8 cellular contexts compared by ENCODE assay signal in the genomic region with DNA sequence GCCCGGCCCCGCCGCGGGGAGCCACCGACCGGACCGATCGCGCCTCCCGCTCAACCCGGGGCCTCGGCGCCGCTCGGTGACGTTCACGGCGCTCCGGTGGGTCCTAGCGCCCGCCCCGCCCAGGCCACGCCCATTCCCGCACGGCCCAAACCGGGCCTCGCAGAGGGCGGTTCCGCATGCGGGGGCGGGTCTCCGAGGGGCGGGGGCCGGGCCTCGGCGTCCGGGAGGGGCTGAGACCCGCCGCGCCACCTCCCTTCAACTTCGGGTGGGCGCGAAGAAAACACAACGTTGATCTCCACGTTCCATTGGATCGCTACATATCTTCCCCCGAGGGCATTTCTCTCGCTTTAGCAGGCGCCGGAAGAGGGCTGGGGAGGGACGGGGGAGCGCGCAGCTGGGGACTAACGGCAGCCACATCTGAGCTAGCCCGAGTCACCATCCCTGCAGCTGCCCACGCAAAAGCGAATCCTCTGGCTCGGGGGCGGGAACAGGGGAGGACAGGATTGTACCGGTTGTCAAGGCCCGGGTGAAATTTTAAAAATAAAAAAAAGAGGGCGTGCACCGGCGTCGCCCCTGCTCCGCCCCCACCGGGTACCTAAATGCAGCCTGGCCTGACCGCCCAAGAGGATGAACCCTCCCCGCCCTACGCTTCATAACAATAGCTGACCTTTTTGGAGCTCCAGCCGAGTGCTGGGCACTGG. TPM values are rescaled to one million over a fixed set of nuclear protein-coding genes. Genes with fewer than 3 reads are reported as not detected.
DNase-seq lines count a peak whose midpoint lies in the region; ATAC-seq and TF ChIP-seq lines count a peak whose summit lies in the region.

A gene (minus strand): TSS at position 78 of the 701 bp plus-strand sequence. CDS start 547 bp downstream, outside the sequence.

- TF ChIP-seq CTCF in AG10803 (conservative IDR thresholded peaks at IDR 0.05; ENCODE audit: low read length) (no peak), right lobe of liver (IDR thresholded peaks at IDR 0.05) (no peak)

- intact Hi-C loops in right lobe of liver (cut with DNase I), result no loop called here

- peak; percentile 75 for TF ChIP-seq POLR2A in right lobe of liver (IDR thresholded peaks at IDR 0.05)

- no peaks in the 10 kb centered on the region for H3K27me3 ChIP-seq in right lobe of liver

- peak within 1 kb of the TSS; percentile 74 to 94 (median 77) for H3K27ac ChIP-seq in right lobe of liver

- peak; percentile 71 for DNase-seq in AG10803 (ENCODE audit: low read depth)
- peak; percentile 52 to 71 for DNase-seq in NCI-H524 (lab: John Stamatoyannopoulos, UW)
- peak; percentile 87 to 88 for DNase-seq in activated CD4-positive, alpha-beta T cell treated with anti-CD3 and anti-CD28 coated beads, Interleukin-2, amount 50 U/mL, for 4 hours
- peak; percentile 30 to 78 for DNase-seq in dermis microvascular lymphatic vessel endothelial cell (ENCODE audit: low read depth in 2 of 2)
- DNase-seq in right lobe of liver, result peak; percentile 93 to 95 (median 94)
- DNase-seq in stimulated activated CD4-positive, alpha-beta T cell treated with anti-CD3 and anti-CD28 coated beads, Interleukin-4, amount 100 ng/mL, for 1 hour, result peak; percentile 93

- H3K4me3 ChIP-seq in AG10803 (ENCODE audit: low read length), result peak within 1 kb of the TSS; percentile 83
- H3K4me3 ChIP-seq in right lobe of liver, result peak within 1 kb of the TSS; percentile 68 to 81 (median 76)

- peaks cover 0 to 25% (median 7%) of the 10 kb centered on the region in 4 donors for H3K4me1 ChIP-seq in right lobe of liver

- H3K36me3 ChIP-seq in right lobe of liver, result no peaks in the 10 kb centered on the region

- ATAC-seq in GM18909 (IDR thresholded peaks at IDR 0.05; ENCODE audit: poor library complexity, unreplicated experiment), result peak; percentile 86
- ATAC-seq in HG03159 (IDR thresholded peaks at IDR 0.05; ENCODE audit: unreplicated experiment), result peak; percentile 82
- ATAC-seq in right lobe of liver, result peak; percentile 85 to 93 (median 86)

- H3K9me3 ChIP-seq in right lobe of liver, result no peaks in the 10 kb centered on the region

- 0% methylated on average over 25 of the region's 71 CpGs for WGBS in right lobe of liver (ENCODE audit: insufficient coverage, low coverage, low lambda C conversion rate, missing lambda C conversion rate)

RNA-seq across cellular contexts. Expression of the gene that starts here (rescaled TPM):
- total RNA-seq in dermis microvascular lymphatic vessel endothelial cell (37.7 and 39.1 TPM in 2 replicates), right lobe of liver (10 to 100 TPM; 18.0 to 66.4 (median 29.7) TPM)

Comparison
In these comparisons a context has a peak if more than half of its experiments do, and no peak if none do; other contexts are left out.
1. Peak in every context shown above with its lines: DNase-seq, ATAC-seq, H3K4me3 ChIP-seq and H3K27ac ChIP-seq.